In the genomic region with DNA sequence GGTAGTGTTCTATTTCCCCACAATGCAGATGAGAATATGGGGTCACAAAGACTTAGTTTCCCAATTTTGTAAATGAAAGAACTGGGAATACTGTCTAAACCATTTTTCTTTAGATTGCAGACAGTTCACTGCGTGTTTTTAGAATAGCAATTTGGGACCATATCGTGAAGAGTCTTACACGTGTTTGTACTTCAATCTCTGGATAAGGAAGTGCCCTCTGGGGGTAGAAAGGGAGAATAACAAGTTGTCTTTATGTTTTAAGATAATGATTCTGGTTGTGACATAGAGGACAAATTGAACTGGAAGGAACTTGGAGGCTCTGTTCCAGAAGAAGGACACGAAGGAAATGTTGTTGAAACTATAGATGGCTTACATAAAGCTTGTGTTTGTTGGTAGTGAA, we compare ENCODE assay signal across 11 cellular contexts.
DNase-seq lines count a peak whose midpoint lies in the region; ATAC-seq and TF ChIP-seq lines count a peak whose summit lies in the region.
"Had no signal": no experiment of that assay in that cellular context is flagged by ENCODE, and none has a peak within 500 bp of the region (broad histone marks: within the 10 kb centered on the region; RNA-seq: fewer than 3 reads in every experiment).

No MANE protein-coding gene starts in this region.

- no peak overlapping the region for H3K27ac ChIP-seq in left ventricle myocardium inferior (replicated peaks)
- H3K27ac ChIP-seq: thoracic aorta had no signal

- H3K4me1 ChIP-seq in left ventricle myocardium inferior, result no peaks in the 10 kb centered on the region

- H3K27me3 ChIP-seq in left ventricle myocardium inferior (ENCODE audit: low read depth), result no peaks in the 10 kb centered on the region

- H3K36me3 ChIP-seq in left ventricle myocardium inferior, result no peaks in the 10 kb centered on the region
- H3K36me3 ChIP-seq: thoracic aorta had no signal

- H3K4me3 ChIP-seq in left ventricle myocardium inferior, result no peak overlapping the region
- no peak overlapping the region for H3K4me3 ChIP-seq in fibroblast of mammary gland (ENCODE audit: control insufficient read depth, low read depth, low read length)
- H3K4me3 ChIP-seq: lung, thoracic aorta had no signal

- H3K9me3 ChIP-seq in left ventricle myocardium inferior (replicated peaks), result peaks cover 9% of the 10 kb centered on the region
- H3K9me3 ChIP-seq: thoracic aorta had no signal

- intact Hi-C loops in left ventricle myocardium inferior (cut with micrococcal nuclease), result no loop called here
- intact Hi-C loops in left ventricle myocardium superior (cut with micrococcal nuclease), result no loop called here

- ATAC-seq in left ventricle myocardium superior, result no peak
- no peak for ATAC-seq in HG02642 (IDR thresholded peaks at IDR 0.05; ENCODE audit: poor library complexity, unreplicated experiment)
- no peak for ATAC-seq in GM21423 (IDR thresholded peaks at IDR 0.05; ENCODE audit: unreplicated experiment)

- no peak for DNase-seq in left ventricle myocardium inferior
- DNase-seq in left ventricle myocardium superior, result no peak
- DNase-seq in NCI-H82 (lab: John Stamatoyannopoulos, UW), result peak; percentile 44
- peak; percentile 33 for DNase-seq in fibroblast of mammary gland (ENCODE audit: low read depth)
- DNase-seq in occipital lobe (lab: John Stamatoyannopoulos, UW), result no peak
- DNase-seq in dedifferentiated amniotic fluid mesenchymal stem cell (ENCODE audit: extremely low spot score), result no peak
- DNase-seq: GF-D8 had no signal

- peak; percentile 20 for TF ChIP-seq CTCF in left ventricle myocardium inferior (IDR thresholded peaks at IDR 0.05; ENCODE audit: borderline replicate concordance)
- peak; percentile 36 for TF ChIP-seq CTCF in fibroblast of mammary gland (conservative IDR thresholded peaks at IDR 0.05; ENCODE audit: control insufficient read depth, insufficient read depth, low read depth, low read length)

Comparison
In these comparisons a context has a peak if more than half of its experiments do, and no peak if none do; other contexts are left out.
1. DNase-seq: peak in NCI-H82 (single experiment) and fibroblast of mammary gland (single experiment); none in left ventricle myocardium inferior (single experiment), left ventricle myocardium superior (single experiment), occipital lobe (single experiment) and dedifferentiated amniotic fluid mesenchymal stem cell (single experiment).